In the genomic region with DNA sequence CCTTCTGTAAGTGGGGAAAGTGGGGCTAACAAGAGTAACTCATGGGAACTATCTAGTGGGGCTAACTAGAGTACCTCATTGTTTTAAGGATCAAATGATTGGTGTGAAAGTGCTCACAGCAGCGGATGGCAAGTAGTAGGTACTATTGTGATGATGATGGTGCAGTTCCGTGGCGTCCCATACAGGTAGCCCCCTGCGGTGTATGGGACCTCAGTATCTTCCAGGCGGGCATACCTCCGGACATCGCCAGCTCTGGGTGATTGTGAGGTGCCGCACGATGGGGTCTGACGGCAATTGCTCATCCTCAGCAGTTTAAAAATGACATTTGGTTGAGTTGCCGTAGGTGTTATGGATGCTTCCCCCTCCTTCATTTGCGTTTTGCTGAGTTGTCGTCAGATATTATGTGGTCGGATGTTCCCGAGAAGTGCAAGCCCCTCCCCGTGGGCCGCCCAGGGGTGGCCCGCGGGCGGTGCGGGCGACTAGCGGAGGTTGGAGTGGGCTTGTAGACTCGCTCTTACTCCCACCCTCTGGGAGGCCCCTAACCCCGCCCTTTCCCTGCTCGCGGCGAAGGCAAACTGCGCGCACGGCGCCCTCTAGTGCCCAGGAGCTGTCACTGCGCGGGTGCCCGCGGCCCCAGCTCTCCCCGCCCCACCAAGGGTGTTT, we compare ENCODE assay signal across 8 cellular contexts.
DNase-seq lines count a peak whose midpoint lies in the region; ATAC-seq and TF ChIP-seq lines count a peak whose summit lies in the region.

No MANE protein-coding gene starts in this region.

- ATAC-seq in HG02759 (IDR thresholded peaks at IDR 0.05; ENCODE audit: unreplicated experiment) = peak; percentile 98

- peak; percentile 91 for TF ChIP-seq CTCF in VCaP (conservative IDR thresholded peaks at IDR 0.05)

- DNase-seq in DMS 273 (lab: John Stamatoyannopoulos, UW; ENCODE audit: unreplicated experiment) (peak; percentile 86), DMS 273 treated with DMSO at 0.1 percent for 48 hours (lab: John Stamatoyannopoulos, UW) (no peak), NCI-H1436 treated with DMSO at 0.1 percent for 48 hours (lab: John Stamatoyannopoulos, UW) (peak; percentile 51), T47D (ENCODE audit: low read depth in 1 of 2, low spot score in 1 of 2) (peak; percentile 16 to 30), kidney glomerular epithelial cell (lab: John Stamatoyannopoulos, UW) (peak; percentile 25)
- peak; percentile 45 to 58 for DNase-seq in stimulated activated CD4-positive, alpha-beta T cell treated with anti-CD3 and anti-CD28 coated beads, Interleukin-1b, Interleukin-23, amount 100 ng/mL, for 1 hour (ENCODE audit: low read depth in 2 of 2)

- no peak overlapping the region for H3K27ac ChIP-seq in VCaP

- in situ Hi-C loops in T47D (cut with HindIII; ENCODE audit: low pct_unique_long_range_greater_than_20kb, low sequenced_read_pairs) = no loop called here
